Comparison of ENCODE assay signal across 1 cellular context in genomic region chr9:137694236-137694959, GRCh38.
TF ChIP-seq lines count a peak whose summit lies in the region.

No MANE protein-coding gene starts in this region.

TF ChIP-seq in GM23338, 12 proteins besides CTCF, POLR2A, EP300 and RAD21 (continued from another document):
- no peak for TF ChIP-seq ZNF462 (CRISPR knock-in tag; IDR thresholded peaks at IDR 0.05)
- no peak for TF ChIP-seq POLR2AphosphoS5 (IDR thresholded peaks at IDR 0.05; ENCODE audit: low read depth)
- no peak for TF ChIP-seq EZH2 (IDR thresholded peaks at IDR 0.05; ENCODE audit: low read depth, unreplicated experiment)
- no peak for TF ChIP-seq STAT1 (IDR thresholded peaks at IDR 0.05; ENCODE audit: unreplicated experiment)
- TF ChIP-seq NANOG (IDR thresholded peaks at IDR 0.05; ENCODE audit: borderline replicate concordance) = no peak
- TF ChIP-seq, protein P1, sequence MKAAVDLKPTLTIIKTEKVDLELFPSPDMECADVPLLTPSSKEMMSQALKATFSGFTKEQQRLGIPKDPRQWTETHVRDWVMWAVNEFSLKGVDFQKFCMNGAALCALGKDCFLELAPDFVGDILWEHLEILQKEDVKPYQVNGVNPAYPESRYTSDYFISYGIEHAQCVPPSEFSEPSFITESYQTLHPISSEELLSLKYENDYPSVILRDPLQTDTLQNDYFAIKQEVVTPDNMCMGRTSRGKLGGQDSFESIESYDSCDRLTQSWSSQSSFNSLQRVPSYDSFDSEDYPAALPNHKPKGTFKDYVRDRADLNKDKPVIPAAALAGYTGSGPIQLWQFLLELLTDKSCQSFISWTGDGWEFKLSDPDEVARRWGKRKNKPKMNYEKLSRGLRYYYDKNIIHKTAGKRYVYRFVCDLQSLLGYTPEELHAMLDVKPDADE (IDR thresholded peaks at IDR 0.05) = no peak
- no peak for TF ChIP-seq EZH2phosphoT487 (IDR thresholded peaks at IDR 0.05; ENCODE audit: unreplicated experiment)
- TF ChIP-seq, protein P2, sequence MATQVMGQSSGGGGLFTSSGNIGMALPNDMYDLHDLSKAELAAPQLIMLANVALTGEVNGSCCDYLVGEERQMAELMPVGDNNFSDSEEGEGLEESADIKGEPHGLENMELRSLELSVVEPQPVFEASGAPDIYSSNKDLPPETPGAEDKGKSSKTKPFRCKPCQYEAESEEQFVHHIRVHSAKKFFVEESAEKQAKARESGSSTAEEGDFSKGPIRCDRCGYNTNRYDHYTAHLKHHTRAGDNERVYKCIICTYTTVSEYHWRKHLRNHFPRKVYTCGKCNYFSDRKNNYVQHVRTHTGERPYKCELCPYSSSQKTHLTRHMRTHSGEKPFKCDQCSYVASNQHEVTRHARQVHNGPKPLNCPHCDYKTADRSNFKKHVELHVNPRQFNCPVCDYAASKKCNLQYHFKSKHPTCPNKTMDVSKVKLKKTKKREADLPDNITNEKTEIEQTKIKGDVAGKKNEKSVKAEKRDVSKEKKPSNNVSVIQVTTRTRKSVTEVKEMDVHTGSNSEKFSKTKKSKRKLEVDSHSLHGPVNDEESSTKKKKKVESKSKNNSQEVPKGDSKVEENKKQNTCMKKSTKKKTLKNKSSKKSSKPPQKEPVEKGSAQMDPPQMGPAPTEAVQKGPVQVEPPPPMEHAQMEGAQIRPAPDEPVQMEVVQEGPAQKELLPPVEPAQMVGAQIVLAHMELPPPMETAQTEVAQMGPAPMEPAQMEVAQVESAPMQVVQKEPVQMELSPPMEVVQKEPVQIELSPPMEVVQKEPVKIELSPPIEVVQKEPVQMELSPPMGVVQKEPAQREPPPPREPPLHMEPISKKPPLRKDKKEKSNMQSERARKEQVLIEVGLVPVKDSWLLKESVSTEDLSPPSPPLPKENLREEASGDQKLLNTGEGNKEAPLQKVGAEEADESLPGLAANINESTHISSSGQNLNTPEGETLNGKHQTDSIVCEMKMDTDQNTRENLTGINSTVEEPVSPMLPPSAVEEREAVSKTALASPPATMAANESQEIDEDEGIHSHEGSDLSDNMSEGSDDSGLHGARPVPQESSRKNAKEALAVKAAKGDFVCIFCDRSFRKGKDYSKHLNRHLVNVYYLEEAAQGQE (IDR thresholded peaks at IDR 0.05; ENCODE audit: unreplicated experiment) = no peak
- TF ChIP-seq CREB1 (CRISPR knock-in tag; IDR thresholded peaks at IDR 0.05; ENCODE audit: low read depth) = no peak
TF ChIP-seq in GM23338: peak in this region for 0.
